19 cellular contexts compared by ENCODE assay signal in the genomic region with DNA sequence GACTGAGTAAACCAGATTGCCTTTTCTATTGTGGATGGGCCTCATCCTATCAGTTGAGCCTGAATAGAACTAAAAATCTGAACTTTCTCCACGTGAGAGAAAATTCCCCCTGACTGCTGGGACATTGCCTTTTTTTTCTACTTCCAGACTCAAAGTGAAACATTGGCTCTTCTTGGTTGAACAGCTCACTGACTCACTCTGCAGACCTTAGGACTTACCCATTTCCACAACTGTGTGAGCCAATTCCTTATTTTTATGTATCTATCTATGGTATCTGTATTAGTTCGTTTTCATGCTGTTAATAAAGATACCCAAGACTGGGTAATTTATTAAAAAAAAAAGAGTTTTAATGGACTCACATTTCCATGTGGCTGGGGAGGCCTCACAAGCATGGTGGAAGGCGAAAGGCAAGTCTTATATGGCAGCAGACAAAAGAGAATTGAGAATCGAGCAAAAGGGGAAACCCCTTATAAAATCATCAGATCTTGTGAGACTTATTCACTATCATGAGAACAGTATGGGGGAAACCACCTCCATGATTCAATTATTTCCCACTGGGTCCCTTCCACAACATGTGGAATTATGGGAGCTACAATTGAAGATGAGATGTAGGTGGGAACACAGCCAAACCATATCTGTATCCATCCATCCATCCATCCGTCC.
DNase-seq lines count a peak whose midpoint lies in the region; ATAC-seq and TF ChIP-seq lines count a peak whose summit lies in the region.
"Had no signal": no experiment of that assay in that cellular context is flagged by ENCODE, and none has a peak within 500 bp of the region (broad histone marks: within the 10 kb centered on the region; RNA-seq: fewer than 3 reads in every experiment).

No MANE protein-coding gene starts in this region.

- H3K9me3 ChIP-seq in testis, result no peaks in the 10 kb centered on the region
- H3K9me3 ChIP-seq: Caco-2, HAP-1 had no signal

- no peaks in the 10 kb centered on the region for H3K27me3 Mint-ChIP-seq in activated CD4-positive, alpha-beta T cell treated with anti-CD3 and anti-CD28 coated beads for 36 hours
- no peaks in the 10 kb centered on the region for H3K27me3 Mint-ChIP-seq in endothelial cell (ENCODE audit: unreplicated experiment)

- TF ChIP-seq POLR2A in testis (IDR thresholded peaks at IDR 0.05), result no peak

- no peaks in the 10 kb centered on the region for H3K4me1 ChIP-seq in testis
- H3K4me1 ChIP-seq: BLaER1, Caco-2, HAP-1 had no signal

- H3K27ac Mint-ChIP-seq in activated CD4-positive, alpha-beta T cell treated with anti-CD3 and anti-CD28 coated beads for 36 hours, result no peak overlapping the region
- H3K27ac Mint-ChIP-seq in endothelial cell (ENCODE audit: unreplicated experiment), result peak overlapping the region; percentile 48
- H3K27ac Mint-ChIP-seq: B cell; CD4-positive, CD25-positive, alpha-beta regulatory T cell; CD8-positive, alpha-beta T cell; HFFc6 had no signal

- TF ChIP-seq CTCF in endothelial cell (IDR thresholded peaks at IDR 0.05; ENCODE audit: unreplicated experiment) (no peak), testis (IDR thresholded peaks at IDR 0.05) (no peak)

- no peaks in the 10 kb centered on the region for H3K36me3 ChIP-seq in testis (ENCODE audit: low read depth, missing control alignments)
- H3K36me3 ChIP-seq: BLaER1, HAP-1 had no signal

- POLR2A ChIA-PET in activated CD4-positive, alpha-beta T cell treated with anti-CD3 and anti-CD28 coated beads for 36 hours (lab: Charles Lee), result no interaction called here

- intact Hi-C loops in activated CD4-positive, alpha-beta T cell treated with anti-CD3 and anti-CD28 coated beads for 36 hours (cut with DNase I, micrococcal nuclease), result no loop called here
- intact Hi-C loops in testis (cut with DNase I; ENCODE audit: low total_unique reads), result no loop called here

- no peaks in the 10 kb centered on the region for H3K27me3 ChIP-seq in testis
- H3K27me3 ChIP-seq: BLaER1 had no signal

- H3K36me3 Mint-ChIP-seq in activated CD4-positive, alpha-beta T cell treated with anti-CD3 and anti-CD28 coated beads for 36 hours (ENCODE audit: low read depth), result no peaks in the 10 kb centered on the region
- H3K36me3 Mint-ChIP-seq in endothelial cell (ENCODE audit: low read depth, unreplicated experiment), result no peaks in the 10 kb centered on the region

- no peak overlapping the region for H3K4me3 ChIP-seq in testis
- H3K4me3 ChIP-seq: BLaER1, GM12878, HAP-1 had no signal

- H3K27ac ChIP-seq in testis, result no peak overlapping the region
- H3K27ac ChIP-seq: 22Rv1, BLaER1, C4-2B had no signal

- peaks cover 18% of the 10 kb centered on the region for H3K9me3 Mint-ChIP-seq in activated CD4-positive, alpha-beta T cell treated with anti-CD3 and anti-CD28 coated beads for 36 hours (ENCODE audit: low read depth)
- no peaks in the 10 kb centered on the region for H3K9me3 Mint-ChIP-seq in endothelial cell (ENCODE audit: unreplicated experiment)
- H3K9me3 Mint-ChIP-seq: HFFc6 had no signal

- 68 to 79% methylated on average over 5 of the region's 5 CpGs for WGBS in testis, 2 donors

- no peak for DNase-seq in activated CD4-positive, alpha-beta T cell treated with anti-CD3 and anti-CD28 coated beads for 36 hours
- DNase-seq in activated CD4-positive, alpha-beta T cell treated with anti-CD3 and anti-CD28 coated beads for 1 hour, result no peak
- DNase-seq in endothelial cell (ENCODE audit: low spot score) (no peak), renal cortical epithelial cell (ENCODE audit: low read depth) (peak; percentile 41), GM03348 (ENCODE audit: low spot score) (no peak), testis (no peak)
- DNase-seq: Caco-2; CD4-positive, CD25-positive, alpha-beta regulatory T cell; CD8-positive, alpha-beta T cell; DMS153; DND-41; GOT3; HFFc6 had no signal

- no peak overlapping the region for H3K4me3 Mint-ChIP-seq in activated CD4-positive, alpha-beta T cell treated with anti-CD3 and anti-CD28 coated beads for 36 hours
- no peak overlapping the region for H3K4me3 Mint-ChIP-seq in endothelial cell (ENCODE audit: unreplicated experiment)
- H3K4me3 Mint-ChIP-seq: B cell; CD4-positive, CD25-positive, alpha-beta regulatory T cell; CD8-positive, alpha-beta T cell; HFFc6 had no signal

- ATAC-seq in activated CD4-positive, alpha-beta T cell treated with anti-CD3 and anti-CD28 coated beads for 36 hours, result peak; percentile 42
- ATAC-seq: CD8-positive, alpha-beta T cell; GM12878 had no signal

- CTCF ChIA-PET in activated CD4-positive, alpha-beta T cell treated with anti-CD3 and anti-CD28 coated beads for 36 hours (lab: Charles Lee), result no interaction called here

- H3K4me1 Mint-ChIP-seq in activated CD4-positive, alpha-beta T cell treated with anti-CD3 and anti-CD28 coated beads for 36 hours, result no peaks in the 10 kb centered on the region
- H3K4me1 Mint-ChIP-seq in endothelial cell (ENCODE audit: unreplicated experiment), result no peaks in the 10 kb centered on the region
- H3K4me1 Mint-ChIP-seq: B cell had no signal
